8 cellular contexts compared by ENCODE assay signal in the genomic region with DNA sequence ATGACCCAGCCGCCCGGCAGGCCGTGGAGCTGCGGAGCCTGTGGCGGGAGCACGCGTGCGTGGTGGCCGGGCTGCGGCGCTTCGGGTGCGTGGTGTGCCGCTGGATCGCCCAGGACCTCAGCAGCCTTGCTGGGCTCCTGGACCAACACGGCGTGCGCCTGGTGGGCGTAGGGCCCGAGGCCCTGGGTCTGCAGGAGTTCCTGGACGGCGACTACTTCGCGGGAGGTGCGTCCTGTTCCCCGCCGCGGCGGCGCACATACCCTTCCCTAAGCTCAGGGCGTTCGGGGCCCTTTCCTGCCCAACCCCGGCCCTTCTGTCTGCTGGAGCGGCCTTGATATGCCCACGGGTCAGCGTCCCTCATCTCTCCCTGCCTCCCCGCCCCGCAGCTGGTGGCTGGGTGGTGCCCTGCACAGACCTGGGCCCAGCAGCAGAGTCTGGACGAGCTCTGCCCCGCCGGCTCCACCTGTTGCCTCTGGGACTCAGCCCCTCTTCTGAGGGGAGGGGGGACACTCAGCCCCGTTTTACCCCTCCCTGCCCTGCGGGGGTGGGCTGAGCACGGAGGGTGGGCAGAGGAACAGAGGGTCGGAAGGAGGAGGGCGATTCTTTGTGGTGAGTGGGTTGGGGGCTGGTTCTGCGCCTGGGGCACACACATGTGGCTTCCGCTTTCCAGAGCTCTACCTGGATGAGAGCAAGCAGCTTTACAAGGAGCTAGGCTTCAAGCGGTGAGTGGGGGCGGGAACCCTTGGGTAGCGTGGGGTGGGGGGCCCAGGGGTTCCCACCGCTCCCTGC. TPM values are rescaled to one million over a fixed set of nuclear protein-coding genes. Genes with fewer than 3 reads are reported as not detected.
DNase-seq lines count a peak whose midpoint lies in the region; ATAC-seq and TF ChIP-seq lines count a peak whose summit lies in the region.

No MANE protein-coding gene starts in this region.

- H3K27me3 Mint-ChIP-seq in activated CD8-positive, alpha-beta memory T cell treated with anti-CD3 and anti-CD28 coated beads, Interleukin-2, amount 10 ng/mL, durations not matched to agents 7 days and 5 days, result no peaks in the 10 kb centered on the region

- no peaks in the 10 kb centered on the region for H3K36me3 Mint-ChIP-seq in activated CD8-positive, alpha-beta memory T cell treated with anti-CD3 and anti-CD28 coated beads, Interleukin-2, amount 10 ng/mL, durations not matched to agents 7 days and 5 days

- H3K27ac Mint-ChIP-seq in activated CD8-positive, alpha-beta memory T cell treated with anti-CD3 and anti-CD28 coated beads, Interleukin-2, amount 10 ng/mL, durations not matched to agents 7 days and 5 days, result peak overlapping the region; percentile 43

- no peak for TF ChIP-seq CTCF in foreskin fibroblast (IDR thresholded peaks at IDR 0.05; ENCODE audit: low read depth, low read length)
- no peak for TF ChIP-seq CTCF in retinal pigment epithelial cell (conservative IDR thresholded peaks at IDR 0.05; ENCODE audit: low read depth, low read length)

- CTCF ChIA-PET in activated CD8-positive, alpha-beta memory T cell treated with anti-CD3 and anti-CD28 coated beads, Interleukin-2, amount 10 ng/mL, durations not matched to agents 7 days and 5 days (lab: Charles Lee), result interaction anchor here (1.0 to 6.3 kb wide), 6 partner anchors 9 to 198 kb away, joined by 3 to 31 read pairs (median 5); a partner anchor contains a TSS

- no peaks in the 10 kb centered on the region for H3K9me3 Mint-ChIP-seq in activated CD8-positive, alpha-beta memory T cell treated with anti-CD3 and anti-CD28 coated beads, Interleukin-2, amount 10 ng/mL, durations not matched to agents 7 days and 5 days (ENCODE audit: low read depth)

- peaks cover 31% of the 10 kb centered on the region for H3K4me1 Mint-ChIP-seq in activated CD8-positive, alpha-beta memory T cell treated with anti-CD3 and anti-CD28 coated beads, Interleukin-2, amount 10 ng/mL, durations not matched to agents 7 days and 5 days

- H3K4me3 ChIP-seq in foreskin fibroblast (ENCODE audit: low read depth in 1 of 2, low read length in 2 of 2) (peak overlapping the region; percentile 60 to 75), retinal pigment epithelial cell (ENCODE audit: low read length) (peak overlapping the region; percentile 64)

- DNase-seq in Daoy (ENCODE audit: low read depth) (peak; percentile 50), foreskin fibroblast (no peak), retinal pigment epithelial cell (ENCODE audit: low read depth) (no peak), NCI-H128 (lab: John Stamatoyannopoulos, UW; ENCODE audit: unreplicated experiment) (no peak)
- DNase-seq in activated CD8-positive, alpha-beta memory T cell treated with anti-CD3 and anti-CD28 coated beads, Interleukin-2, amount 10 ng/mL, durations not matched to agents 7 days and 5 days, result peak; percentile 55

- ATAC-seq in HG03097 (IDR thresholded peaks at IDR 0.05; ENCODE audit: low FRiP score, unreplicated experiment), result peak; percentile 2
- ATAC-seq in activated CD8-positive, alpha-beta memory T cell treated with anti-CD3 and anti-CD28 coated beads, Interleukin-2, amount 10 ng/mL, durations not matched to agents 7 days and 5 days, result no peak
- no peak for ATAC-seq in HG03521 (IDR thresholded peaks at IDR 0.05; ENCODE audit: unreplicated experiment)
- no peak for ATAC-seq in HG03565 (IDR thresholded peaks at IDR 0.05; ENCODE audit: unreplicated experiment)

- peak overlapping the region; percentile 82 for H3K4me3 Mint-ChIP-seq in activated CD8-positive, alpha-beta memory T cell treated with anti-CD3 and anti-CD28 coated beads, Interleukin-2, amount 10 ng/mL, durations not matched to agents 7 days and 5 days

RNA-seq across cellular contexts. Expression of a gene that starts 0.7 kb away (rescaled TPM):
- total RNA-seq in Daoy (2014; rRNA removed; shearing (Covaris generic)), result 13.0 and 20.6 TPM in 2 replicates
- 10 to 100 TPM; 22.4 to 26.2 TPM for total RNA-seq in activated CD8-positive, alpha-beta memory T cell treated with anti-CD3 and anti-CD28 coated beads, Interleukin-2, amount 10 ng/mL, durations not matched to agents 7 days and 5 days

RNA-seq across cellular contexts. Expression of a gene that starts 31.1 kb away (rescaled TPM):
- 9.0 and 12.1 TPM in 2 replicates for total RNA-seq in Daoy (2014; rRNA removed; shearing (Covaris generic))
- total RNA-seq in activated CD8-positive, alpha-beta memory T cell treated with anti-CD3 and anti-CD28 coated beads, Interleukin-2, amount 10 ng/mL, durations not matched to agents 7 days and 5 days, result 100 to 1,000 TPM; 106 to 111 TPM

RNA-seq across cellular contexts. Expression of a gene that starts 45.6 kb away (rescaled TPM):
- total RNA-seq in Daoy (2014; rRNA removed; shearing (Covaris generic)), result not detected in 2 replicates
- under 1 TPM in 1 of 2 experiments, not detected in 1; 0.58 TPM for total RNA-seq in activated CD8-positive, alpha-beta memory T cell treated with anti-CD3 and anti-CD28 coated beads, Interleukin-2, amount 10 ng/mL, durations not matched to agents 7 days and 5 days

RNA-seq across cellular contexts. Expression of a gene that starts 57.2 kb away (rescaled TPM):
- total RNA-seq in Daoy (2014; rRNA removed; shearing (Covaris generic)), result not detected in 2 replicates
- not detected for total RNA-seq in activated CD8-positive, alpha-beta memory T cell treated with anti-CD3 and anti-CD28 coated beads, Interleukin-2, amount 10 ng/mL, durations not matched to agents 7 days and 5 days

Comparison
In these comparisons a context has a peak if more than half of its experiments do, and no peak if none do; other contexts are left out.
1. DNase-seq: peak in Daoy (single experiment) and activated CD8-positive, alpha-beta memory T cell treated with anti-CD3 and anti-CD28 coated beads, Interleukin-2, amount 10 ng/mL, durations not matched to agents 7 days and 5 days (single experiment); none in foreskin fibroblast (0 of 2), retinal pigment epithelial cell (single experiment) and NCI-H128 (single experiment).